12 cellular contexts compared by ENCODE assay signal in the genomic region with DNA sequence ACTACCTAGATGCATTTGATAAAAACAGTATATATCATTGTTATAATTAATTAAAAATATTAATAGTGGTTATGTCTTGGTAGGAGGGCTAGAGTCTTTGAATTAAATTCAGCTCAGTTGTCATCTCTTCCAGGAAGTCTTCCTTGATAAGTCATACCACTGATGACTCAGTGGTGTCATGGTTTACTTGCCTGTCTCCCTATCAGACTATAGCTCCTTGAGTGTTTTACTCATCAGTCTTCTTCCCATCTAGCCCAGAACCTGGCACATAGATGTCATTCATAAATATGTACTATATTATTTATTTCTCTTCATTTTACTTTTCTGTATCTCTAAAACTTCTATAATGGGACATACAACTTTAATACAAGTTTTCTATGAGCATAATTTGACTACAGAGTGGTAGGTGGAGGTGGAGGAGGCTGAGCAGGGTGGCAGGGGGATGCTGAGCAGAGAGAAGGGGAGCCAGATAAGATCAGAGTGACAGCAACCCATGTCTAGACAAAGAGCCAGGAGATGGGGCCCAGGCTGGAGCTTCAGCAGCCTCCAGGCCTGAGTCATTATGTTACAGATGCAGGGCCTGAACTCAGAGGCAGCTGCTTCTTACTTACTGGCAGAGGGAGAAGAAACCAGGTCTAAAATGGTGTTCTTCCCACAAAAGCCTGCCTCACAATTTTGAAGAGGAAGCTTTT.
DNase-seq lines count a peak whose midpoint lies in the region; ATAC-seq and TF ChIP-seq lines count a peak whose summit lies in the region.
"Had no signal": no experiment of that assay in that cellular context is flagged by ENCODE, and none has a peak within 500 bp of the region (broad histone marks: within the 10 kb centered on the region; RNA-seq: fewer than 3 reads in every experiment).

No MANE protein-coding gene starts in this region.

- H3K4me3 Mint-ChIP-seq in MCF 10A (ENCODE audit: unreplicated experiment), result no peak overlapping the region
- no peak overlapping the region for H3K4me3 Mint-ChIP-seq in activated T-helper 17 cell treated with anti-CD3 and anti-CD28 coated beads, Interleukin-2, amount 50 U/mL, for 72 hours
- peak overlapping the region; percentile 34 for H3K4me3 Mint-ChIP-seq in stimulated activated naive CD8-positive, alpha-beta T cell treated with anti-CD3 and anti-CD28 coated beads, Interleukin-15, Interleukin-2, amounts not matched to agents 100 ng/mL and 50 ng/mL, for 24 hours
- H3K4me3 Mint-ChIP-seq: memory B cell had no signal

- no peaks in the 10 kb centered on the region for H3K9me3 ChIP-seq in breast epithelium
- no peaks in the 10 kb centered on the region for H3K9me3 ChIP-seq in stomach
- H3K9me3 ChIP-seq: thoracic aorta had no signal

- POLR2A ChIA-PET in MCF 10A (lab: Yijun Ruan, JAX), result no interaction called here

- intact Hi-C loops in MCF 10A (cut with micrococcal nuclease), result no loop called here
- intact Hi-C loops in breast epithelium (cut with DNase I; ENCODE audit: low total_unique reads), result no loop called here
- intact Hi-C loops in stomach (cut with DNase I; ENCODE audit: low total_unique reads), result no loop called here

- H3K36me3 Mint-ChIP-seq in MCF 10A (ENCODE audit: insufficient read depth, unreplicated experiment), result peaks cover 32% of the 10 kb centered on the region
- peaks cover 60% of the 10 kb centered on the region for H3K36me3 Mint-ChIP-seq in activated T-helper 17 cell treated with anti-CD3 and anti-CD28 coated beads, Interleukin-2, amount 50 U/mL, for 72 hours (ENCODE audit: low read depth)
- H3K36me3 Mint-ChIP-seq in stimulated activated naive CD8-positive, alpha-beta T cell treated with anti-CD3 and anti-CD28 coated beads, Interleukin-15, Interleukin-2, amounts not matched to agents 100 ng/mL and 50 ng/mL, for 24 hours (ENCODE audit: low read depth), result peaks cover 30% of the 10 kb centered on the region

- DNase-seq in MCF 10A (ENCODE audit: unreplicated experiment), result peak; percentile 11
- DNase-seq in breast epithelium (ENCODE audit: low spot score in 2 of 2), result no peak
- peak; percentile 85 for DNase-seq in iris pigment epithelial cell (ENCODE audit: low read depth)
- no peak for DNase-seq in NCI-H82 treated with DMSO at 0.1 percent for 48 hours (lab: John Stamatoyannopoulos, UW; ENCODE audit: unreplicated experiment)
- DNase-seq in DMS 273 (lab: John Stamatoyannopoulos, UW; ENCODE audit: unreplicated experiment), result no peak
- no peak for DNase-seq in stomach
- DNase-seq: aorta, small intestine had no signal

- H3K27me3 Mint-ChIP-seq in MCF 10A (ENCODE audit: insufficient read depth, unreplicated experiment), result no peaks in the 10 kb centered on the region
- H3K27me3 Mint-ChIP-seq in activated T-helper 17 cell treated with anti-CD3 and anti-CD28 coated beads, Interleukin-2, amount 50 U/mL, for 72 hours, result no peaks in the 10 kb centered on the region
- no peaks in the 10 kb centered on the region for H3K27me3 Mint-ChIP-seq in stimulated activated naive CD8-positive, alpha-beta T cell treated with anti-CD3 and anti-CD28 coated beads, Interleukin-15, Interleukin-2, amounts not matched to agents 100 ng/mL and 50 ng/mL, for 24 hours
- H3K27me3 Mint-ChIP-seq: memory B cell had no signal

- H3K4me3 ChIP-seq in breast epithelium (no peak overlapping the region), stomach (no peak overlapping the region)
- H3K4me3 ChIP-seq: thoracic aorta had no signal

- no peak for TF ChIP-seq EP300 in stomach (IDR thresholded peaks at IDR 0.05)

- BruUV-seq in MCF 10A (replicated peaks; lab: Mats Ljungman, UMichigan), result no TSS peak

- H3K4me1 Mint-ChIP-seq in MCF 10A (ENCODE audit: insufficient read depth, unreplicated experiment), result peaks cover 14% of the 10 kb centered on the region
- H3K4me1 Mint-ChIP-seq in activated T-helper 17 cell treated with anti-CD3 and anti-CD28 coated beads, Interleukin-2, amount 50 U/mL, for 72 hours, result peaks cover 5% of the 10 kb centered on the region
- H3K4me1 Mint-ChIP-seq in stimulated activated naive CD8-positive, alpha-beta T cell treated with anti-CD3 and anti-CD28 coated beads, Interleukin-15, Interleukin-2, amounts not matched to agents 100 ng/mL and 50 ng/mL, for 24 hours (ENCODE audit: low read depth), result peaks cover 16% of the 10 kb centered on the region
- H3K4me1 Mint-ChIP-seq: memory B cell had no signal

- H3K4me1 ChIP-seq in breast epithelium, result no peaks in the 10 kb centered on the region
- peaks cover 0 to 22% (median 2%) of the 10 kb centered on the region in 4 donors for H3K4me1 ChIP-seq in stomach

- TF ChIP-seq POLR2A in breast epithelium (IDR thresholded peaks at IDR 0.05) (no peak), stomach (IDR thresholded peaks at IDR 0.05) (no peak)

- H3K27me3 ChIP-seq in breast epithelium (no peaks in the 10 kb centered on the region), stomach (no peaks in the 10 kb centered on the region)

- H3K9me3 Mint-ChIP-seq in MCF 10A (ENCODE audit: unreplicated experiment), result no peaks in the 10 kb centered on the region
- no peaks in the 10 kb centered on the region for H3K9me3 Mint-ChIP-seq in activated T-helper 17 cell treated with anti-CD3 and anti-CD28 coated beads, Interleukin-2, amount 50 U/mL, for 72 hours
- H3K9me3 Mint-ChIP-seq in stimulated activated naive CD8-positive, alpha-beta T cell treated with anti-CD3 and anti-CD28 coated beads, Interleukin-15, Interleukin-2, amounts not matched to agents 100 ng/mL and 50 ng/mL, for 24 hours, result no peaks in the 10 kb centered on the region
- H3K9me3 Mint-ChIP-seq: memory B cell had no signal

- TF ChIP-seq CTCF in MCF 10A (IDR thresholded peaks at IDR 0.05; ENCODE audit: unreplicated experiment), result no peak
- no peak for TF ChIP-seq CTCF in breast epithelium (IDR thresholded peaks at IDR 0.05)
- no peak for TF ChIP-seq CTCF in stomach (IDR thresholded peaks at IDR 0.05)

- H3K27ac ChIP-seq in breast epithelium (no peak overlapping the region), stomach (no peak overlapping the region)
- H3K27ac ChIP-seq: thoracic aorta had no signal

- H3K36me3 ChIP-seq in breast epithelium (no peaks in the 10 kb centered on the region), stomach (peaks cover 0 to 73% (median 41%) of the 10 kb centered on the region in 4 donors)
- H3K36me3 ChIP-seq: thoracic aorta had no signal

- ATAC-seq in activated T-helper 17 cell treated with anti-CD3 and anti-CD28 coated beads, Interleukin-2, amount 50 U/mL, for 72 hours (replicated peaks), result peak; percentile 89

- CTCF ChIA-PET in MCF 10A (lab: Yijun Ruan, JAX), result no interaction called here

- no peak overlapping the region for H3K27ac Mint-ChIP-seq in MCF 10A (ENCODE audit: low read depth, unreplicated experiment)
- peak overlapping the region; percentile 32 for H3K27ac Mint-ChIP-seq in activated T-helper 17 cell treated with anti-CD3 and anti-CD28 coated beads, Interleukin-2, amount 50 U/mL, for 72 hours
- peak overlapping the region; percentile 84 for H3K27ac Mint-ChIP-seq in stimulated activated naive CD8-positive, alpha-beta T cell treated with anti-CD3 and anti-CD28 coated beads, Interleukin-15, Interleukin-2, amounts not matched to agents 100 ng/mL and 50 ng/mL, for 24 hours
- H3K27ac Mint-ChIP-seq: memory B cell had no signal

Comparison
In these comparisons a context has a peak if more than half of its experiments do, and no peak if none do; other contexts are left out.
1. DNase-seq: peak in MCF 10A (single experiment) and iris pigment epithelial cell (single experiment); none in breast epithelium (0 of 2), NCI-H82 treated with DMSO at 0.1 percent for 48 hours (single experiment), DMS 273 (single experiment) and stomach (single experiment).